In the genomic region with DNA sequence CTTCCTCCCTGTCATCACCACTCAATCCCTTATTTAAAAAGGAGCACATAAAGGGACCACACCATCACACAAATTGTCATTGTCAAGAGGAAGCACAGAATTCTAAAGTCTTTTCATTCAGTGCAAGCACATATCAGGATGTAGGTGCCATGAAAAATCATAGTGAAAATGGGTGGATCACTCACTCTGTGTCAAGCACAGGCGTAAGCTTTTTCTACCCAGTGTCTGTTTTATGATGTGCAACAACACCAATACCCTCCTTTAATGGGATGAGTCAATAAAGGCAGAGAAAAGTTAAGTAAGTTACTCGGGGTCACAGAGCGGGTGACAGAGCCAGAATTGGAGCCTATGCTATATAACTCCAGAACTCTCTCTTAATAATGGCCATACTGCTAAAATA, we compare ENCODE assay signal across 6 cellular contexts.
"Had no signal": no experiment of that assay in that cellular context is flagged by ENCODE, and none has a peak within 500 bp of the region (broad histone marks: within the 10 kb centered on the region; RNA-seq: fewer than 3 reads in every experiment).

No MANE protein-coding gene starts in this region.

- H3K4me3 ChIP-seq: GM23338, K562 had no signal

- H3K4me3 Mint-ChIP-seq: GM23338, H9 had no signal

- H3K27ac ChIP-seq: HL-60 had no signal

- DNase-seq: H9, HCEC 1CT, IMR-90 had no signal

- ATAC-seq: GM23338, K562 had no signal
